In the genomic region with DNA sequence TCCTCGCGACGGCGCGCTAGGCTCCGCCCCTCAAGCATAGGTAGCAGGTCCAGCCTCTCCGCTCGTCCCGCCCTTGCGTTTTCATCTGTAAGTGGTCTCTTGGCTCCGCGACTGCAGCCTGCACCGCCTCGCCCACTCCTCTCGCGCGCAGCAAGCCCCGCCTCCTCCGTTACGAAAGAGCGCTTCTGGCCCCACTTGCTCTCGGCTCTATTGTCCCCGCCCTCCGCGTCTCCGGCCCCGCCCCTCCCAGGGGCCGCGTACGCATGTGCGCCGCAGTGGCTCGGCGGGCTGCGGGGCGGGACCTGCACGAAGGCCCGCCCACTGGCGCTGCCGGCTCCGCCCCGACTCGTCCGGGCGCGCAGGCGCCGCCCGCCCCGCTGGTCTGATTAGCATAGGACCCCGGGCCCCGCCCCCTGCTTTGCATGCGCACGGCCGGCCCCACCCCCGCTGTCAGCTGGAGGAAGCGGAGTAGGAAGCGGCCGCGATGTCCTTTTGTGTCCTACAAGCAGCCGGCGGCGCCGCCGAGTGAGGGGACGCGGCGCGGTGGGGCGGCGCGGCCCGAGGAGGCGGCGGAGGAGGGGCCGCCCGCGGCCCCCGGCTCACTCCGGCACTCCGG, we compare ENCODE assay signal across 8 cellular contexts. TPM values are rescaled to one million over a fixed set of nuclear protein-coding genes. Genes with fewer than 3 reads are reported as not detected.
DNase-seq lines count a peak whose midpoint lies in the region; ATAC-seq and TF ChIP-seq lines count a peak whose summit lies in the region.

A gene (plus strand): TSS at position 450 of the 616 bp plus-strand sequence. CDS start 1,656 bp downstream, outside the sequence.

- peak within 1 kb of the TSS; percentile 94 for H3K27ac Mint-ChIP-seq in T-helper 17 cell
- H3K27ac Mint-ChIP-seq in progenitor cell of endocrine pancreas = peak within 1 kb of the TSS; percentile 96

- H3K9me3 ChIP-seq in T-helper 17 cell (ENCODE audit: control insufficient read depth, low read length, poor library complexity, severe bottlenecking) = no peaks in the 10 kb centered on the region
- no peaks in the 10 kb centered on the region for H3K9me3 ChIP-seq in upper lobe of right lung

- intact Hi-C loops in left cardiac atrium (cut with DNase I) (loop anchor here in 1 of 2 donors (10.0 kb wide), 1 partner anchor 100 kb away; a partner anchor contains a TSS), upper lobe of right lung (cut with DNase I) (no loop called here)

- no peak for TF ChIP-seq CTCF in progenitor cell of endocrine pancreas (IDR thresholded peaks at IDR 0.05; ENCODE audit: unreplicated experiment)
- no peak for TF ChIP-seq CTCF in upper lobe of right lung (IDR thresholded peaks at IDR 0.05)

- no peaks in the 10 kb centered on the region for H3K9me3 Mint-ChIP-seq in progenitor cell of endocrine pancreas (ENCODE audit: low read depth)

- ATAC-seq in GM18502 (IDR thresholded peaks at IDR 0.05; ENCODE audit: poor library complexity, unreplicated experiment) (peak; percentile 70), HG02943 (IDR thresholded peaks at IDR 0.05; ENCODE audit: low read depth, unreplicated experiment) (peak; percentile 53), T-helper 17 cell (peak; percentile 79), left cardiac atrium (peak; percentile 86 to 92), upper lobe of right lung (peak; percentile 91)

- H3K27me3 Mint-ChIP-seq in T-helper 17 cell (peaks cover 8% of the 10 kb centered on the region), progenitor cell of endocrine pancreas (peaks cover 18% of the 10 kb centered on the region)

- H3K4me3 Mint-ChIP-seq in T-helper 17 cell (peak within 1 kb of the TSS; percentile 97), progenitor cell of endocrine pancreas (ENCODE audit: low read depth) (peak within 1 kb of the TSS; percentile 94)

- H3K36me3 ChIP-seq in upper lobe of right lung = peaks cover 7% of the 10 kb centered on the region

- DNase-seq in NCI-H187 (lab: John Stamatoyannopoulos, UW) = peak; percentile 94 to 100
- DNase-seq in T-helper 17 cell = peak; percentile 98 to 100 (median 99)
- DNase-seq in amniotic stem cell (lab: John Stamatoyannopoulos, UW) = peak; percentile 91
- peak; percentile 100 for DNase-seq in left cardiac atrium
- peak; percentile 99 for DNase-seq in progenitor cell of endocrine pancreas (ENCODE audit: low spot score, unreplicated experiment)
- DNase-seq in upper lobe of right lung = peak; percentile 100

- H3K4me1 ChIP-seq in upper lobe of right lung = peaks cover 24% of the 10 kb centered on the region

- peak within 1 kb of the TSS; percentile 94 for H3K27ac ChIP-seq in upper lobe of right lung

- peak within 1 kb of the TSS; percentile 70 for H3K4me3 ChIP-seq in upper lobe of right lung

- peaks cover 6% of the 10 kb centered on the region for H3K27me3 ChIP-seq in upper lobe of right lung

- H3K36me3 Mint-ChIP-seq in T-helper 17 cell (ENCODE audit: low read depth) (no peaks in the 10 kb centered on the region), progenitor cell of endocrine pancreas (ENCODE audit: insufficient read depth) (no peaks in the 10 kb centered on the region)

- H3K4me1 Mint-ChIP-seq in T-helper 17 cell (peaks cover 30% of the 10 kb centered on the region), progenitor cell of endocrine pancreas (ENCODE audit: low read depth) (peaks cover 12% of the 10 kb centered on the region)

RNA-seq across cellular contexts. Expression of the gene that starts here (rescaled TPM):
- total RNA-seq in T-helper 17 cell = 10 to 100 TPM; 25.7 to 26.6 TPM
- 100 to 1,000 TPM; 147 to 150 TPM for total RNA-seq in left cardiac atrium
- total RNA-seq in progenitor cell of endocrine pancreas = 28.1 and 31.4 TPM in 2 replicates
- total RNA-seq in upper lobe of right lung = 51.9 TPM

Comparison
In these comparisons a context has a peak if more than half of its experiments do, and no peak if none do; other contexts are left out.
1. Peak in every context shown above with its lines: DNase-seq, ATAC-seq, H3K4me3 ChIP-seq and H3K27ac ChIP-seq.